In genomic region chr6:130467595-130467994, GRCh38 we compare ENCODE assay signal across 20 cellular contexts.
"Had no signal": no experiment of that assay in that cellular context is flagged by ENCODE, and none has a peak within 500 bp of the region (broad histone marks: within the 10 kb centered on the region; RNA-seq: fewer than 3 reads in every experiment).

No MANE protein-coding gene starts in this region.

- H3K27me3 Mint-ChIP-seq: stimulated activated naive CD8-positive, alpha-beta T cell treated with anti-CD3 and anti-CD28 coated beads, Interleukin-15, Interleukin-2, amounts not matched to agents 100 ng/mL and 50 ng/mL, for 24 hours had no signal

- H3K9me3 ChIP-seq: gastrocnemius medialis, pancreas, tibial artery, vagina had no signal

- H3K4me3 ChIP-seq: esophagus muscularis mucosa, gastrocnemius medialis, heart right ventricle, pancreas, tibial artery, upper lobe of left lung, vagina had no signal

- FAIRE-seq: colon, endometrium, islet of Langerhans, pancreas, small intestine had no signal

- H3K36me3 Mint-ChIP-seq: natural killer cell treated with Interleukin-12 subunit alpha and Interleukin-12 subunit beta and Interleukin-15 and Interleukin-18, amount 100 ng/mL, for 72 hours had no signal

- H3K27me3 ChIP-seq: esophagus muscularis mucosa, gastrocnemius medialis, heart right ventricle, pancreas, tibial artery, upper lobe of left lung, vagina had no signal

- H3K4me1 ChIP-seq: esophagus muscularis mucosa, gastrocnemius medialis, heart right ventricle, pancreas, tibial artery, upper lobe of left lung, vagina had no signal

- H3K36me3 ChIP-seq: esophagus muscularis mucosa, gastrocnemius medialis, heart right ventricle, pancreas, tibial artery, upper lobe of left lung, vagina had no signal

- H3K27ac ChIP-seq: esophagus muscularis mucosa, gastrocnemius medialis, heart right ventricle, pancreas, tibial artery, upper lobe of left lung, vagina had no signal

- ATAC-seq: gastrocnemius medialis, heart right ventricle, pancreas, right cardiac atrium had no signal

- H3K27ac Mint-ChIP-seq: natural killer cell treated with Interleukin-12 subunit alpha and Interleukin-12 subunit beta and Interleukin-15 and Interleukin-18, amount 100 ng/mL, for 72 hours; progenitor cell of endocrine pancreas; stimulated activated naive CD8-positive, alpha-beta T cell treated with anti-CD3 and anti-CD28 coated beads, Interleukin-15, Interleukin-2, amounts not matched to agents 100 ng/mL and 50 ng/mL, for 24 hours had no signal

- DNase-seq: dermis blood vessel endothelial cell; gastrocnemius medialis; heart right ventricle; kidney glomerular epithelial cell; midbrain; occipital lobe; pancreas; right cardiac atrium; stimulated activated CD4-positive, alpha-beta T cell treated with anti-CD3 and anti-CD28 coated beads, Interleukin-12 subunit alpha, Interleukin-12 subunit beta, amount 100 ng/mL, for 4 hours; tibial artery; upper lobe of left lung had no signal

- H3K4me3 Mint-ChIP-seq: natural killer cell treated with Interleukin-12 subunit alpha and Interleukin-12 subunit beta and Interleukin-15 and Interleukin-18, amount 100 ng/mL, for 72 hours; stimulated activated naive CD8-positive, alpha-beta T cell treated with anti-CD3 and anti-CD28 coated beads, Interleukin-15, Interleukin-2, amounts not matched to agents 100 ng/mL and 50 ng/mL, for 24 hours had no signal
